Comparison of ENCODE assay signal across 1 cellular context in genomic region chr10:63165249-63165648, GRCh38.
TF ChIP-seq lines count a peak whose summit lies in the region.

No MANE protein-coding gene starts in this region.

TF ChIP-seq in HEK293, 187 proteins besides CTCF, POLR2A, EP300 and RAD21 (continued from another document and continues in another):
- TF ChIP-seq, protein P1, sequence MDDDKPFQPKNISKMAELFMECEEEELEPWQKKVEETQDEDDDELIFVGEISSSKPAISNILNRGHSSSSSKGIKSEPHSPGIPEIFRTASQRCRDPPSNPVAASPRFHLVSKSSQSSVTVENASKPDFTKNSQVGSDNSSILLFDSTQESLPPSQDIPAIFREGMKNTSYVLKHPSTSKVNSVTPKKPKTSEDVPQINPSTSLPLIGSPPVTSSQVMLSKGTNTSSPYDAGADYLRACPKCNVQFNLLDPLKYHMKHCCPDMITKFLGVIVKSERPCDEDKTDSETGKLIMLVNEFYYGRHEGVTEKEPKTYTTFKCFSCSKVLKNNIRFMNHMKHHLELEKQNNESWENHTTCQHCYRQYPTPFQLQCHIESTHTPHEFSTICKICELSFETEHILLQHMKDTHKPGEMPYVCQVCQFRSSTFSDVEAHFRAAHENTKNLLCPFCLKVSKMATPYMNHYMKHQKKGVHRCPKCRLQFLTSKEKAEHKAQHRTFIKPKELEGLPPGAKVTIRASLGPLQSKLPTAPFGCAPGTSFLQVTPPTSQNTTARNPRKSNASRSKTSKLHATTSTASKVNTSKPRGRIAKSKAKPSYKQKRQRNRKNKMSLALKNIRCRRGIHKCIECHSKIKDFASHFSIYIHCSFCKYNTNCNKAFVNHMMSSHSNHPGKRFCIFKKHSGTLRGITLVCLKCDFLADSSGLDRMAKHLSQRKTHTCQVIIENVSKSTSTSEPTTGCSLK (tag by site-specific recombination; IDR thresholded peaks at IDR 0.05): no peak
- TF ChIP-seq ZNF529 (tag by site-specific recombination; IDR thresholded peaks at IDR 0.05; ENCODE audit: insufficient replicate concordance): peak; percentile 20
- TF ChIP-seq, protein P2, sequence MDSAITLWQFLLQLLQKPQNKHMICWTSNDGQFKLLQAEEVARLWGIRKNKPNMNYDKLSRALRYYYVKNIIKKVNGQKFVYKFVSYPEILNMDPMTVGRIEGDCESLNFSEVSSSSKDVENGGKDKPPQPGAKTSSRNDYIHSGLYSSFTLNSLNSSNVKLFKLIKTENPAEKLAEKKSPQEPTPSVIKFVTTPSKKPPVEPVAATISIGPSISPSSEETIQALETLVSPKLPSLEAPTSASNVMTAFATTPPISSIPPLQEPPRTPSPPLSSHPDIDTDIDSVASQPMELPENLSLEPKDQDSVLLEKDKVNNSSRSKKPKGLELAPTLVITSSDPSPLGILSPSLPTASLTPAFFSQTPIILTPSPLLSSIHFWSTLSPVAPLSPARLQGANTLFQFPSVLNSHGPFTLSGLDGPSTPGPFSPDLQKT (IDR thresholded peaks at IDR 0.05; ENCODE audit: borderline replicate concordance, low read depth, low read length): no peak
- TF ChIP-seq ZNF707 (tag by site-specific recombination; IDR thresholded peaks at IDR 0.05): no peak
- no peak for TF ChIP-seq OVOL3 (tag by site-specific recombination; IDR thresholded peaks at IDR 0.05)
- no peak for TF ChIP-seq ZNF776 (tag by site-specific recombination; IDR thresholded peaks at IDR 0.05; ENCODE audit: borderline replicate concordance)
- TF ChIP-seq ZSCAN16 (tag by site-specific recombination; IDR thresholded peaks at IDR 0.05): no peak
- no peak for TF ChIP-seq ZNF16 (tag by site-specific recombination; IDR thresholded peaks at IDR 0.05; ENCODE audit: low read depth)
- TF ChIP-seq, protein P3, sequence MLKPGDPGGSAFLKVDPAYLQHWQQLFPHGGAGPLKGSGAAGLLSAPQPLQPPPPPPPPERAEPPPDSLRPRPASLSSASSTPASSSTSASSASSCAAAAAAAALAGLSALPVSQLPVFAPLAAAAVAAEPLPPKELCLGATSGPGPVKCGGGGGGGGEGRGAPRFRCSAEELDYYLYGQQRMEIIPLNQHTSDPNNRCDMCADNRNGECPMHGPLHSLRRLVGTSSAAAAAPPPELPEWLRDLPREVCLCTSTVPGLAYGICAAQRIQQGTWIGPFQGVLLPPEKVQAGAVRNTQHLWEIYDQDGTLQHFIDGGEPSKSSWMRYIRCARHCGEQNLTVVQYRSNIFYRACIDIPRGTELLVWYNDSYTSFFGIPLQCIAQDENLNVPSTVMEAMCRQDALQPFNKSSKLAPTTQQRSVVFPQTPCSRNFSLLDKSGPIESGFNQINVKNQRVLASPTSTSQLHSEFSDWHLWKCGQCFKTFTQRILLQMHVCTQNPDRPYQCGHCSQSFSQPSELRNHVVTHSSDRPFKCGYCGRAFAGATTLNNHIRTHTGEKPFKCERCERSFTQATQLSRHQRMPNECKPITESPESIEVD (tag by site-specific recombination; IDR thresholded peaks at IDR 0.05): no peak
- peak; percentile 56; the same call in 1 of the 2 replicates for TF ChIP-seq ZBTB21 (tag by site-specific recombination; IDR thresholded peaks at IDR 0.05)
- TF ChIP-seq, protein P4, sequence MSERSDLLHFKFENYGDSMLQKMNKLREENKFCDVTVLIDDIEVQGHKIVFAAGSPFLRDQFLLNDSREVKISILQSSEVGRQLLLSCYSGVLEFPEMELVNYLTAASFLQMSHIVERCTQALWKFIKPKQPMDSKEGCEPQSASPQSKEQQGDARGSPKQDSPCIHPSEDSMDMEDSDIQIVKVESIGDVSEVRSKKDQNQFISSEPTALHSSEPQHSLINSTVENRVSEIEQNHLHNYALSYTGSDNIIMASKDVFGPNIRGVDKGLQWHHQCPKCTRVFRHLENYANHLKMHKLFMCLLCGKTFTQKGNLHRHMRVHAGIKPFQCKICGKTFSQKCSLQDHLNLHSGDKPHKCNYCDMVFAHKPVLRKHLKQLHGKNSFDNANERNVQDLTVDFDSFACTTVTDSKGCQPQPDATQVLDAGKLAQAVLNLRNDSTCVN (tag by site-specific recombination; optimal IDR thresholded peaks at IDR 0.05): no peak
- TF ChIP-seq ZNF341 (tag by site-specific recombination; IDR thresholded peaks at IDR 0.05; ENCODE audit: low read depth): peak; percentile 16; the same call in 1 of the 2 replicates
- TF ChIP-seq, protein P5, sequence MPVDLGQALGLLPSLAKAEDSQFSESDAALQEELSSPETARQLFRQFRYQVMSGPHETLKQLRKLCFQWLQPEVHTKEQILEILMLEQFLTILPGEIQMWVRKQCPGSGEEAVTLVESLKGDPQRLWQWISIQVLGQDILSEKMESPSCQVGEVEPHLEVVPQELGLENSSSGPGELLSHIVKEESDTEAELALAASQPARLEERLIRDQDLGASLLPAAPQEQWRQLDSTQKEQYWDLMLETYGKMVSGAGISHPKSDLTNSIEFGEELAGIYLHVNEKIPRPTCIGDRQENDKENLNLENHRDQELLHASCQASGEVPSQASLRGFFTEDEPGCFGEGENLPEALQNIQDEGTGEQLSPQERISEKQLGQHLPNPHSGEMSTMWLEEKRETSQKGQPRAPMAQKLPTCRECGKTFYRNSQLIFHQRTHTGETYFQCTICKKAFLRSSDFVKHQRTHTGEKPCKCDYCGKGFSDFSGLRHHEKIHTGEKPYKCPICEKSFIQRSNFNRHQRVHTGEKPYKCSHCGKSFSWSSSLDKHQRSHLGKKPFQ (tag by site-specific recombination; IDR thresholded peaks at IDR 0.05): no peak
- no peak for TF ChIP-seq ZNF76 (tag by site-specific recombination; IDR thresholded peaks at IDR 0.05; ENCODE audit: borderline replicate concordance, low read depth)
- 0 out of 2 replicates have a peak, but pooled peaks have one; percentile 47 for TF ChIP-seq GFI1B (tag by site-specific recombination; IDR thresholded peaks at IDR 0.05)
- TF ChIP-seq ZNF174 (tag by site-specific recombination; IDR thresholded peaks at IDR 0.05): no peak
- peak; percentile 40 for TF ChIP-seq ZNF654 (tag by site-specific recombination; IDR thresholded peaks at IDR 0.05; ENCODE audit: low read depth)
- TF ChIP-seq ZNF658 (tag by site-specific recombination; IDR thresholded peaks at IDR 0.05): no peak
- TF ChIP-seq ZNF2 (tag by site-specific recombination; IDR thresholded peaks at IDR 0.05): no peak
- no peak for TF ChIP-seq ZNF48 (tag by site-specific recombination; IDR thresholded peaks at IDR 0.05)
- TF ChIP-seq ZBTB6 (tag by site-specific recombination; IDR thresholded peaks at IDR 0.05): no peak
- TF ChIP-seq OSR2 (tag by site-specific recombination; IDR thresholded peaks at IDR 0.05): no peak
- TF ChIP-seq ZNF600 (tag by site-specific recombination; IDR thresholded peaks at IDR 0.05): no peak
- no peak for TF ChIP-seq ZFP3 (tag by site-specific recombination; IDR thresholded peaks at IDR 0.05; ENCODE audit: low read depth)
- TF ChIP-seq ZNF561 (tag by site-specific recombination; IDR thresholded peaks at IDR 0.05; ENCODE audit: borderline replicate concordance): no peak
- TF ChIP-seq SP3 (tag by site-specific recombination; IDR thresholded peaks at IDR 0.05): 0 out of 2 replicates have a peak, but pooled peaks have one; percentile 26
- peak; percentile 83 for TF ChIP-seq ZNF555 (tag by site-specific recombination; conservative IDR thresholded peaks at IDR 0.05)
- TF ChIP-seq ZNF132 (tag by site-specific recombination; IDR thresholded peaks at IDR 0.05; ENCODE audit: borderline replicate concordance): no peak
- TF ChIP-seq, protein P6, sequence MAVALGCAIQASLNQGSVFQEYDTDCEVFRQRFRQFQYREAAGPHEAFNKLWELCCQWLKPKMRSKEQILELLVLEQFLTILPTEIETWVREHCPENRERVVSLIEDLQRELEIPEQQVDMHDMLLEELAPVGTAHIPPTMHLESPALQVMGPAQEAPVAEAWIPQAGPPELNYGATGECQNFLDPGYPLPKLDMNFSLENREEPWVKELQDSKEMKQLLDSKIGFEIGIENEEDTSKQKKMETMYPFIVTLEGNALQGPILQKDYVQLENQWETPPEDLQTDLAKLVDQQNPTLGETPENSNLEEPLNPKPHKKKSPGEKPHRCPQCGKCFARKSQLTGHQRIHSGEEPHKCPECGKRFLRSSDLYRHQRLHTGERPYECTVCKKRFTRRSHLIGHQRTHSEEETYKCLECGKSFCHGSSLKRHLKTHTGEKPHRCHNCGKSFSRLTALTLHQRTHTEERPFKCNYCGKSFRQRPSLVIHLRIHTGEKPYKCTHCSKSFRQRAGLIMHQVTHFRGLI (tag by site-specific recombination; IDR thresholded peaks at IDR 0.05): no peak
- no peak for TF ChIP-seq SALL2 (tag by site-specific recombination; IDR thresholded peaks at IDR 0.05; ENCODE audit: borderline replicate concordance)
- TF ChIP-seq, protein P7, sequence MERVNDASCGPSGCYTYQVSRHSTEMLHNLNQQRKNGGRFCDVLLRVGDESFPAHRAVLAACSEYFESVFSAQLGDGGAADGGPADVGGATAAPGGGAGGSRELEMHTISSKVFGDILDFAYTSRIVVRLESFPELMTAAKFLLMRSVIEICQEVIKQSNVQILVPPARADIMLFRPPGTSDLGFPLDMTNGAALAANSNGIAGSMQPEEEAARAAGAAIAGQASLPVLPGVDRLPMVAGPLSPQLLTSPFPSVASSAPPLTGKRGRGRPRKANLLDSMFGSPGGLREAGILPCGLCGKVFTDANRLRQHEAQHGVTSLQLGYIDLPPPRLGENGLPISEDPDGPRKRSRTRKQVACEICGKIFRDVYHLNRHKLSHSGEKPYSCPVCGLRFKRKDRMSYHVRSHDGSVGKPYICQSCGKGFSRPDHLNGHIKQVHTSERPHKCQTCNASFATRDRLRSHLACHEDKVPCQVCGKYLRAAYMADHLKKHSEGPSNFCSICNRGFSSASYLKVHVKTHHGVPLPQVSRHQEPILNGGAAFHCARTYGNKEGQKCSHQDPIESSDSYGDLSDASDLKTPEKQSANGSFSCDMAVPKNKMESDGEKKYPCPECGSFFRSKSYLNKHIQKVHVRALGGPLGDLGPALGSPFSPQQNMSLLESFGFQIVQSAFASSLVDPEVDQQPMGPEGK (tag by site-specific recombination; IDR thresholded peaks at IDR 0.05): no peak
- peak; percentile 86 for TF ChIP-seq ZNF426 (tag by site-specific recombination; IDR thresholded peaks at IDR 0.05)
- no peak for TF ChIP-seq ZFP37 (tag by site-specific recombination; IDR thresholded peaks at IDR 0.05)
- TF ChIP-seq ZNF138 (tag by site-specific recombination; IDR thresholded peaks at IDR 0.05; ENCODE audit: borderline replicate concordance): 0 out of 2 replicates have a peak, but pooled peaks have one; percentile 66
- 0 out of 2 replicates have a peak, but pooled peaks have one; percentile 23 for TF ChIP-seq ZNF664 (tag by site-specific recombination; IDR thresholded peaks at IDR 0.05)
- TF ChIP-seq ZNF354C (tag by site-specific recombination; IDR thresholded peaks at IDR 0.05; ENCODE audit: borderline replicate concordance, low read depth): peak; percentile 59; the same call in 1 of the 2 replicates
- TF ChIP-seq ZNF366 (tag by site-specific recombination; conservative IDR thresholded peaks at IDR 0.05): no peak
- peak; percentile 28; the same call in 1 of the 2 replicates for TF ChIP-seq GLI2 (tag by site-specific recombination; IDR thresholded peaks at IDR 0.05; ENCODE audit: borderline replicate concordance, low read depth)
- TF ChIP-seq, protein P8, sequence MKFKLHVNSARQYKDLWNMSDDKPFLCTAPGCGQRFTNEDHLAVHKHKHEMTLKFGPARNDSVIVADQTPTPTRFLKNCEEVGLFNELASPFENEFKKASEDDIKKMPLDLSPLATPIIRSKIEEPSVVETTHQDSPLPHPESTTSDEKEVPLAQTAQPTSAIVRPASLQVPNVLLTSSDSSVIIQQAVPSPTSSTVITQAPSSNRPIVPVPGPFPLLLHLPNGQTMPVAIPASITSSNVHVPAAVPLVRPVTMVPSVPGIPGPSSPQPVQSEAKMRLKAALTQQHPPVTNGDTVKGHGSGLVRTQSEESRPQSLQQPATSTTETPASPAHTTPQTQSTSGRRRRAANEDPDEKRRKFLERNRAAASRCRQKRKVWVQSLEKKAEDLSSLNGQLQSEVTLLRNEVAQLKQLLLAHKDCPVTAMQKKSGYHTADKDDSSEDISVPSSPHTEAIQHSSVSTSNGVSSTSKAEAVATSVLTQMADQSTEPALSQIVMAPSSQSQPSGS (tag by site-specific recombination; IDR thresholded peaks at IDR 0.05; ENCODE audit: low read depth): no peak
- TF ChIP-seq ZNF501 (tag by site-specific recombination; IDR thresholded peaks at IDR 0.05): 0 out of 2 replicates have a peak, but pooled peaks have one; percentile 29
- no peak for TF ChIP-seq ZNF23 (tag by site-specific recombination; IDR thresholded peaks at IDR 0.05; ENCODE audit: borderline replicate concordance)
- TF ChIP-seq ZBTB10 (tag by site-specific recombination; IDR thresholded peaks at IDR 0.05): no peak
- no peak for TF ChIP-seq MEIS1 (CRISPR knock-in tag; IDR thresholded peaks at IDR 0.05; ENCODE audit: borderline replicate concordance)
